ENCODE assay signal across 26 cellular contexts in the genomic region with DNA sequence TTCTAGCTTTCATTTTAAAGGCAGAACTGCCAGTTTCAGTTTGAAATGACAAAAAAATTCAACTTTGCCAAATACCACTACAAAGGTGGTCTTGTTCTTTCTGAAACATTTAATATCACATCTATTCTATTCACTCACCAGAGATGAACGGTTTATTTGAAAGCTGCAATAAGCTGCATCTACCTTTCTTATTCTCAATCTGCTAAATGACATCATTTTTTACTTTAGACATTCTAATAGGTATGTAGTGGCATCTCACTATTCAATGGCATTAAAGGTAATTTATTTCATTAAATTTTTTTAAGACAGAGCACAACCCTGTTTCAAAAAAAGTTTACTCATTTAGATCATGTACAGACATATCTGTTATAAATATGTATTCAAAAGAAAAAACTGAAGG.
DNase-seq lines count a peak whose midpoint lies in the region; ATAC-seq, FAIRE-seq and TF ChIP-seq lines count a peak whose summit lies in the region.
"Had no signal": no experiment of that assay in that cellular context is flagged by ENCODE, and none has a peak within 500 bp of the region (broad histone marks: within the 10 kb centered on the region; RNA-seq: fewer than 3 reads in every experiment).

No MANE protein-coding gene starts in this region.

- no peak for ATAC-seq in HepG2
- no peak for ATAC-seq in right lobe of liver
- ATAC-seq in central memory CD8-positive, alpha-beta T cell (replicated peaks; ENCODE audit: extremely low read depth, poor library complexity, severe bottlenecking), result no peak
- no peak for ATAC-seq in HG02884 (IDR thresholded peaks at IDR 0.05; ENCODE audit: unreplicated experiment)
- ATAC-seq in upper lobe of left lung (ENCODE audit: low FRiP score in 2 of 2), result no peak
- ATAC-seq: HCT116, left colon had no signal

- no peaks in the 10 kb centered on the region for H4K20me1 ChIP-seq in HepG2 (ENCODE audit: insufficient read depth, low read length)
- H4K20me1 ChIP-seq in OCI-LY3 (ENCODE audit: insufficient read depth, low read length), result no peaks in the 10 kb centered on the region

- H3K79me2 ChIP-seq in HepG2 (ENCODE audit: insufficient read depth, low read length) (peaks cover 14% of the 10 kb centered on the region), OCI-LY3 (ENCODE audit: low read length) (peaks cover 7% of the 10 kb centered on the region; the same call in 1 of the 2 replicates)

- TF ChIP-seq RAD21 in HepG2 (CRISPR knock-in tag; IDR thresholded peaks at IDR 0.05), result no peak

- H3K36me3 ChIP-seq in HepG2 (replicated peaks in 1 of 2; ENCODE audit: control insufficient read depth in 1 of 2, insufficient read depth in 2 of 2, low read length in 2 of 2) (peaks cover 0 to 4% of the 10 kb centered on the region in 2 experiments; a peak in 2 of 5 replicates), right lobe of liver (no peaks in the 10 kb centered on the region), OCI-LY3 (replicated peaks; ENCODE audit: low read depth, low read length) (no peaks in the 10 kb centered on the region), Peyer's patch (no peaks in the 10 kb centered on the region), upper lobe of left lung (no peaks in the 10 kb centered on the region)
- H3K36me3 ChIP-seq: cardiac muscle cell, right atrium auricular region, SJSA1 had no signal

- WGBS in HepG2 (ENCODE audit: low lambda C conversion rate), result 94% methylated on average over 1 of the region's 1 CpG
- WGBS in right lobe of liver (ENCODE audit: insufficient coverage, low coverage, low lambda C conversion rate, missing lambda C conversion rate), result 93% methylated on average over 1 of the region's 1 CpG
- WGBS in upper lobe of left lung, 2 donors, result 76 to 88% methylated on average over 1 of the region's 1 CpG

- no peak overlapping the region for H3K4me3 ChIP-seq in HepG2 (replicated peaks in 1 of 3; ENCODE audit: insufficient read depth in 1 of 3, low read depth in 2 of 3, low read length in 3 of 3)
- H3K4me3 ChIP-seq in right lobe of liver, result no peak overlapping the region
- H3K4me3 ChIP-seq in OCI-LY3 (ENCODE audit: low read length), result peak overlapping the region; percentile 61
- H3K4me3 ChIP-seq in Peyer's patch, result no peak overlapping the region
- H3K4me3 ChIP-seq in upper lobe of left lung, result no peak overlapping the region
- H3K4me3 ChIP-seq: cardiac muscle cell, right atrium auricular region, SJSA1 had no signal

- POLR2A ChIA-PET in HepG2 (lab: Yijun Ruan, JAX), result no interaction called here

- H3K9me3 ChIP-seq in HepG2 (ENCODE audit: low read length), result no peaks in the 10 kb centered on the region
- H3K9me3 ChIP-seq in right lobe of liver, result no peaks in the 10 kb centered on the region
- H3K9me3 ChIP-seq in OCI-LY3 (ENCODE audit: insufficient read depth, low read length), result no peaks in the 10 kb centered on the region
- H3K9me3 ChIP-seq in Peyer's patch, result no peaks in the 10 kb centered on the region
- H3K9me3 ChIP-seq in upper lobe of left lung, result no peaks in the 10 kb centered on the region
- H3K9me3 ChIP-seq: right atrium auricular region, SJSA1 had no signal

- BruUV-seq in HepG2 (replicated peaks; lab: Mats Ljungman, UMichigan), result no TSS peak

- TF ChIP-seq POLR2A in HepG2 (IDR thresholded peaks at IDR 0.05; ENCODE audit: insufficient read depth in 1 of 2, low read depth in 2 of 2, low read length in 2 of 2) (no peak), right lobe of liver (IDR thresholded peaks at IDR 0.05) (no peak), Peyer's patch (IDR thresholded peaks at IDR 0.05) (no peak), upper lobe of left lung (IDR thresholded peaks at IDR 0.05) (no peak)

- peaks cover 33% of the 10 kb centered on the region for H3K4me1 Mint-ChIP-seq in central memory CD8-positive, alpha-beta T cell

- H3K27me3 ChIP-seq in HepG2 (ENCODE audit: control insufficient read depth in 1 of 2, insufficient read depth in 2 of 2, low read length in 2 of 2) (no peaks in the 10 kb centered on the region), right lobe of liver (no peaks in the 10 kb centered on the region), OCI-LY3 (ENCODE audit: low read depth, low read length) (no peaks in the 10 kb centered on the region), Peyer's patch (no peaks in the 10 kb centered on the region), upper lobe of left lung (no peaks in the 10 kb centered on the region)
- H3K27me3 ChIP-seq: cardiac muscle cell, right atrium auricular region, SJSA1 had no signal

- H3K27ac ChIP-seq in HepG2 (ENCODE audit: extremely low read length, insufficient read depth, low read length), result no peak overlapping the region
- H3K27ac ChIP-seq in right lobe of liver, result no peak overlapping the region
- peak overlapping the region; percentile 41; the same call in 1 of the 2 replicates for H3K27ac ChIP-seq in OCI-LY3 (ENCODE audit: low read length)
- peak overlapping the region in 1 of 4 donors; percentile 55 for H3K27ac ChIP-seq in Peyer's patch
- peak overlapping the region in 1 of 4 donors; percentile 66 for H3K27ac ChIP-seq in upper lobe of left lung
- H3K27ac ChIP-seq: cardiac muscle cell, epithelial cell of prostate, SJSA1, VCaP had no signal

- in situ Hi-C loops in HepG2 (cut with HindIII; ENCODE audit: extremely low pct_ligation_motif_present, low pct_unique_long_range_greater_than_20kb), result no loop called here

- no peak for TF ChIP-seq EP300 in HepG2 (IDR thresholded peaks at IDR 0.05; ENCODE audit: low read depth in 2 of 2, low read length in 2 of 2)
- TF ChIP-seq EP300 in HepG2 (CRISPR knock-in tag; IDR thresholded peaks at IDR 0.05; ENCODE audit: borderline replicate concordance), result no peak
- TF ChIP-seq EP300 in upper lobe of left lung (IDR thresholded peaks at IDR 0.05), result no peak

- no peak for FAIRE-seq in HepG2 (lab: Jason Lieb, UNC)
- FAIRE-seq: RCC 7860 had no signal

- peak overlapping the region; percentile 7 for H3K27ac Mint-ChIP-seq in central memory CD8-positive, alpha-beta T cell (ENCODE audit: low read depth)

- peaks cover 1% of the 10 kb centered on the region for H3K36me3 Mint-ChIP-seq in central memory CD8-positive, alpha-beta T cell (ENCODE audit: insufficient read depth)

- DNase-seq in HepG2 (ENCODE audit: low spot score), result no peak
- no peak for DNase-seq in right lobe of liver
- no peak for DNase-seq in central memory CD8-positive, alpha-beta T cell (ENCODE audit: low spot score in 2 of 2)
- peak; percentile 7 for DNase-seq in superior temporal gyrus (ENCODE audit: extremely low spot score)
- no peak for DNase-seq in Peyer's patch
- DNase-seq in upper lobe of left lung, result no peak
- DNase-seq: activated CD8-positive, alpha-beta memory T cell treated with anti-CD3 and anti-CD28 coated beads, Interleukin-2, amount 50 U/mL, for 4 hours; activated gamma-delta T cell treated with Interleukin-2 at 50 U/mL for 16 hours; C1 segment of cervical spinal cord; DMS153; left colon; mesenchymal stem cell; NCI-H1092 treated with DMSO at 0.1 percent for 48 hours; NCI-H2081; stimulated activated CD4-positive, alpha-beta T cell treated with anti-CD3 and anti-CD28 coated beads, Interleukin-12 subunit alpha, Interleukin-12 subunit beta, amount 100 ng/mL, for 4 hours had no signal

- peaks cover 12% of the 10 kb centered on the region for H3K4me1 ChIP-seq in HepG2 (ENCODE audit: insufficient read depth, low read length)
- no peaks in the 10 kb centered on the region for H3K4me1 ChIP-seq in right lobe of liver
- peaks cover 39% of the 10 kb centered on the region for H3K4me1 ChIP-seq in OCI-LY3 (ENCODE audit: low read length)
- H3K4me1 ChIP-seq in Peyer's patch, result peaks cover 0 to 6% (median 0%) of the 10 kb centered on the region in 4 donors
- peaks cover 6 to 11% (median 7%) of the 10 kb centered on the region in 4 donors for H3K4me1 ChIP-seq in upper lobe of left lung
- H3K4me1 ChIP-seq: SJSA1 had no signal

- TF ChIP-seq CTCF in HepG2 (CRISPR knock-in tag; IDR thresholded peaks at IDR 0.05), result no peak
- TF ChIP-seq CTCF in right lobe of liver (IDR thresholded peaks at IDR 0.05), result no peak
- TF ChIP-seq CTCF in OCI-LY3 (IDR thresholded peaks at IDR 0.05; ENCODE audit: low read depth, low read length), result no peak
- TF ChIP-seq CTCF in Peyer's patch (IDR thresholded peaks at IDR 0.05), result no peak
- no peak for TF ChIP-seq CTCF in upper lobe of left lung (IDR thresholded peaks at IDR 0.05)

- no peak overlapping the region for H3K4me3 Mint-ChIP-seq in central memory CD8-positive, alpha-beta T cell

- no peak overlapping the region for H3K9ac ChIP-seq in HepG2 (ENCODE audit: insufficient read depth, low read depth, low read length)
- peak overlapping the region; percentile 39 for H3K9ac ChIP-seq in OCI-LY3 (ENCODE audit: low read length)

- intact Hi-C loops in HepG2 (cut with micrococcal nuclease; ENCODE audit: unreplicated experiment), result no loop called here
- intact Hi-C loops in right lobe of liver (cut with DNase I), result no loop called here

- no peaks in the 10 kb centered on the region for H3K9me3 Mint-ChIP-seq in central memory CD8-positive, alpha-beta T cell
- H3K9me3 Mint-ChIP-seq: activated CD4-positive, alpha-beta T cell treated with anti-CD3 and anti-CD28 coated beads, Interleukin-2, amount 10 ng/mL, durations not matched to agents 7 days and 5 days; T-helper 1 cell treated with Interleukin-12 subunit alpha and Interleukin-12 subunit beta and Interleukin-4 antibody, amounts not matched to agents 30 μg/mL and 1 μg/mL, for 36 hours had no signal

- CTCF ChIA-PET in HepG2 (lab: Yijun Ruan, JAX; ENCODE audit: low intra/inter-chr PET ratio, low total read pairs), result no interaction called here

- no peak overlapping the region for H2AFZ ChIP-seq in HepG2 (ENCODE audit: low read length)
- H2AFZ ChIP-seq in OCI-LY3 (ENCODE audit: low read depth, low read length), result peak overlapping the region; percentile 41; the same call in 1 of the 2 replicates

- no peak overlapping the region for H3K4me2 ChIP-seq in HepG2 (ENCODE audit: low read depth, low read length)
- H3K4me2 ChIP-seq in OCI-LY3 (ENCODE audit: low read length), result peak overlapping the region; percentile 87

- H3K27me3 Mint-ChIP-seq in central memory CD8-positive, alpha-beta T cell, result no peaks in the 10 kb centered on the region
- H3K27me3 Mint-ChIP-seq: activated CD4-positive, alpha-beta T cell treated with anti-CD3 and anti-CD28 coated beads, Interleukin-2, amount 10 ng/mL, durations not matched to agents 7 days and 5 days had no signal

TF ChIP-seq in HepG2, 621 proteins besides CTCF, POLR2A, EP300 and RAD21:
- no peak for TF ChIP-seq SNAPC2 (CRISPR knock-in tag; IDR thresholded peaks at IDR 0.05)
- TF ChIP-seq ATF7 (IDR thresholded peaks at IDR 0.05), result peak; percentile 52
- no peak for TF ChIP-seq ATF7 (CRISPR knock-in tag; IDR thresholded peaks at IDR 0.05)
